Comparison of ENCODE assay signal across 16 cellular contexts in the genomic region with DNA sequence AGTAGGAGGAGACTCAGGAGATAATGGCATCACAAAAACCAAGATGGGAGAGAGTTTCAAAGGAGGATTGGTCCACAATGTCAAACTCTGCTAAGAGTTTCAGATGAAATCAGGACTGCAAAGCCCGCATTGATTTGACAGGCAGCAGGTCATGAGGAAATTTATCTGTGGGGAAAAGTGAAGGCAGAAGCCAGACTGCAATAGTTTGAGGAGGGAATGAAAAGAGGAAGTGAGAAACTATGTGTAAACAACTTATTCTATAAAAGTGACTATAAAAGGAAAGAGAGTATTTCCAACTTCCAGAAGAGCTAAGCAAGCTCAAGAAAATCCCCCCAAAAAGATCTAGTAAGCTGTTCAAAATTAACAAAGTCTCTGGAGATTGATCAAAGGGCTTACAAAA.
"Had no signal": no experiment of that assay in that cellular context is flagged by ENCODE, and none has a peak within 500 bp of the region (broad histone marks: within the 10 kb centered on the region; RNA-seq: fewer than 3 reads in every experiment).

No MANE protein-coding gene starts in this region.

- H3K4me1 ChIP-seq: foreskin keratinocyte, lower lobe of right lung, parathyroid adenoma, thyroid gland had no signal

- H3K27ac Mint-ChIP-seq: activated CD4-positive, alpha-beta T cell treated with anti-CD3 and anti-CD28 coated beads, Interleukin-2, amount 10 ng/mL, durations not matched to agents 24 days and 14 days; immature natural killer cell; stimulated activated effector memory CD8-positive, alpha-beta T cell treated with anti-CD3 and anti-CD28 coated beads, Interleukin-12 subunit alpha, Interleukin-12 subunit beta, amount 100 ng/mL, for 72 hours; WTC11 had no signal

- ATAC-seq: foreskin keratinocyte; lower lobe of right lung; stimulated activated effector memory CD8-positive, alpha-beta T cell treated with anti-CD3 and anti-CD28 coated beads, Interleukin-12 subunit alpha, Interleukin-12 subunit beta, amount 100 ng/mL, for 72 hours; WTC11 had no signal

- H3K4me3 ChIP-seq: cardiac muscle cell, lower lobe of right lung, smooth muscle cell, thyroid gland had no signal

- H3K4me1 Mint-ChIP-seq: activated CD4-positive, alpha-beta T cell treated with anti-CD3 and anti-CD28 coated beads, Interleukin-2, amount 10 ng/mL, durations not matched to agents 24 days and 14 days; immature natural killer cell; stimulated activated effector memory CD8-positive, alpha-beta T cell treated with anti-CD3 and anti-CD28 coated beads, Interleukin-12 subunit alpha, Interleukin-12 subunit beta, amount 100 ng/mL, for 72 hours had no signal

- H3K9me3 ChIP-seq: lower lobe of right lung, thyroid gland had no signal

- H3K4me2 ChIP-seq: smooth muscle cell had no signal

- H3K36me3 Mint-ChIP-seq: stimulated activated effector memory CD8-positive, alpha-beta T cell treated with anti-CD3 and anti-CD28 coated beads, Interleukin-12 subunit alpha, Interleukin-12 subunit beta, amount 100 ng/mL, for 72 hours had no signal

- H2AFZ ChIP-seq: parathyroid adenoma had no signal

- H3K27me3 Mint-ChIP-seq: activated CD4-positive, alpha-beta T cell treated with anti-CD3 and anti-CD28 coated beads, Interleukin-2, amount 10 ng/mL, durations not matched to agents 24 days and 14 days had no signal

- H3K27ac ChIP-seq: cardiac muscle cell, foreskin keratinocyte, lower lobe of right lung, parathyroid adenoma, thyroid gland had no signal

- H3K4me3 Mint-ChIP-seq: activated CD4-positive, alpha-beta T cell treated with anti-CD3 and anti-CD28 coated beads, Interleukin-2, amount 10 ng/mL, durations not matched to agents 24 days and 14 days; immature natural killer cell; stimulated activated effector memory CD8-positive, alpha-beta T cell treated with anti-CD3 and anti-CD28 coated beads, Interleukin-12 subunit alpha, Interleukin-12 subunit beta, amount 100 ng/mL, for 72 hours; WTC11 had no signal

- DNase-seq: activated CD4-positive, alpha-beta T cell treated with anti-CD3 and anti-CD28 coated beads, Interleukin-2, amount 10 ng/mL, durations not matched to agents 24 days and 14 days; activated CD8-positive, alpha-beta memory T cell treated with anti-CD3 and anti-CD28 coated beads for 24 hours; activated naive CD4-positive, alpha-beta T cell treated with Interleukin-2 at 50 U/mL for 16 hours; foreskin keratinocyte; immature natural killer cell; lower lobe of right lung; naive B cell; thyroid gland had no signal

- H3K9me3 Mint-ChIP-seq: activated CD4-positive, alpha-beta T cell treated with anti-CD3 and anti-CD28 coated beads, Interleukin-2, amount 10 ng/mL, durations not matched to agents 24 days and 14 days had no signal

- FAIRE-seq: colon, endothelial cell of umbilical vein, urothelium cell line had no signal

- H3K9ac ChIP-seq: parathyroid adenoma had no signal

- H3K79me2 ChIP-seq: parathyroid adenoma had no signal

- H3K36me3 ChIP-seq: cardiac muscle cell, lower lobe of right lung, thyroid gland had no signal

- H3K27me3 ChIP-seq: cardiac muscle cell, foreskin keratinocyte, thyroid gland had no signal
